ENCODE assay signal across 17 cellular contexts in the genomic region with DNA sequence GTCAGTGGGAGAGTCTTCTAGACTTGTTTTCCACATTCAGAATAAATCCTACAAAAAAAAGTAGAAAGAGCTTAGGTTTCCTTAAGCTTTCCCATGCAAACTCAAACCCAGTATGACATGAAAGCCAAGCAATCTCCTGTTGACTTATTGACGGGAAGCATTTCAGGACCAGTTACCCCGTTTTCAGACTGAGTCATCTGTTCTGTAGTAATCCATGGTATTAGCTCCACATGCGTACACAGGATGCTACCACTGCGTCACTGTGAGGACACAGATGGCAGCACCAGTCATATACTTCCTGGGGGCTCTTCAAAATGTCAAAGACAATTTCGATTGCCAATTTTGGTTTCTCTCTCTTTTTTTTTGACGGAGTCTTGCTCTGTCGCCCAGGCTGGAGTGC.
A peak's percentile ranks its signal among the peaks of the same experiment; 100 is the strongest.
DNase-seq lines count a peak whose midpoint lies in the region; TF ChIP-seq lines count a peak whose summit lies in the region.
"Had no signal": no experiment of that assay in that cellular context is flagged by ENCODE, and none has a peak within 500 bp of the region (broad histone marks: within the 10 kb centered on the region; RNA-seq: fewer than 3 reads in every experiment).

No MANE protein-coding gene starts in this region.

- TF ChIP-seq CTCF in WERI-Rb-1 (IDR thresholded peaks at IDR 0.05; ENCODE audit: low read depth, low read length), result no peak

- peak; percentile 2 for DNase-seq in NCI-H82 (lab: John Stamatoyannopoulos, UW)
- DNase-seq in NCI-H82 treated with DMSO at 0.1 percent for 48 hours (lab: John Stamatoyannopoulos, UW; ENCODE audit: unreplicated experiment), result no peak
- DNase-seq in WERI-Rb-1, result peak; percentile 15
- DNase-seq in iris pigment epithelial cell (ENCODE audit: low read depth), result peak; percentile 97
- no peak for DNase-seq in cardiac septum (ENCODE audit: low spot score)
- DNase-seq in immature natural killer cell, result no peak
- no peak for DNase-seq in KG1 (lab: John Stamatoyannopoulos, UW)
- DNase-seq: CD4-positive, alpha-beta memory T cell; DMS153; DMS79; GF-D8; HCEC 1CT had no signal

- intact Hi-C loops in cardiac septum (cut with DNase I), result no loop called here

- peaks cover 0 to 1% (median 0%) of the 10 kb centered on the region in 3 donors for H3K27me3 Mint-ChIP-seq in immature natural killer cell (ENCODE audit: low read depth in 3 of 3)
- H3K27me3 Mint-ChIP-seq: CD4-positive, alpha-beta memory T cell had no signal

- H3K27ac Mint-ChIP-seq in immature natural killer cell, result no peak overlapping the region
- H3K27ac Mint-ChIP-seq: CD14-positive monocyte; CD4-positive, alpha-beta memory T cell; GM23338 had no signal

- H3K9me3 ChIP-seq in WERI-Rb-1 (ENCODE audit: severe bottlenecking), result no peaks in the 10 kb centered on the region
- H3K9me3 ChIP-seq: A549, BLaER1 had no signal

- H3K36me3 Mint-ChIP-seq in immature natural killer cell, result no peaks in the 10 kb centered on the region
- H3K36me3 Mint-ChIP-seq: CD14-positive monocyte; CD4-positive, alpha-beta memory T cell had no signal

- H3K27me3 ChIP-seq in WERI-Rb-1 (ENCODE audit: insufficient read depth, low read depth, severe bottlenecking), result no peaks in the 10 kb centered on the region
- H3K27me3 ChIP-seq: BLaER1 had no signal

- no peak overlapping the region for H3K4me3 Mint-ChIP-seq in immature natural killer cell
- H3K4me3 Mint-ChIP-seq: CD14-positive monocyte; CD4-positive, alpha-beta memory T cell; GM23338 had no signal

- no peaks in the 10 kb centered on the region for H3K36me3 ChIP-seq in WERI-Rb-1
- H3K36me3 ChIP-seq: BLaER1 had no signal

- H3K27ac ChIP-seq in WERI-Rb-1, result no peak overlapping the region
- H3K27ac ChIP-seq: 22Rv1, A549, BLaER1 had no signal

- peaks cover 0 to 11% (median 4%) of the 10 kb centered on the region in 6 donors for H3K9me3 Mint-ChIP-seq in immature natural killer cell
- H3K9me3 Mint-ChIP-seq: CD4-positive, alpha-beta memory T cell; GM23338 had no signal

- H3K4me3 ChIP-seq in WERI-Rb-1 (ENCODE audit: low read depth, low read length), result no peak overlapping the region
- H3K4me3 ChIP-seq: A549, BLaER1, GM23338 had no signal

- H3K4me1 Mint-ChIP-seq in immature natural killer cell, result no peaks in the 10 kb centered on the region
- H3K4me1 Mint-ChIP-seq: CD14-positive monocyte; CD4-positive, alpha-beta memory T cell; GM23338 had no signal

Comparison
In these comparisons a context has a peak if more than half of its experiments do, and no peak if none do; other contexts are left out.
1. DNase-seq: peak in NCI-H82 (single experiment), WERI-Rb-1 (single experiment) and iris pigment epithelial cell (single experiment); none in NCI-H82 treated with DMSO at 0.1 percent for 48 hours (single experiment), cardiac septum (single experiment), immature natural killer cell (0 of 3) and KG1 (single experiment).